ENCODE assay signal across 26 cellular contexts in genomic region chr3:120489421-120489820, GRCh38.
"Had no signal": no experiment of that assay in that cellular context is flagged by ENCODE, and none has a peak within 500 bp of the region (broad histone marks: within the 10 kb centered on the region; RNA-seq: fewer than 3 reads in every experiment).

No MANE protein-coding gene starts in this region.

- H3K36me3 ChIP-seq: left ventricle myocardium inferior, ovary, stomach, thyroid gland, transverse colon, upper lobe of left lung, vagina had no signal

- DNase-seq: islet precursor cell; left ventricle myocardium inferior; mesendoderm; naive B cell; natural killer cell; nephron progenitor cell; ovary; retina; right cardiac atrium; stimulated activated CD4-positive, alpha-beta T cell treated with anti-CD3 and anti-CD28 coated beads, Interleukin-12 subunit alpha, Interleukin-12 subunit beta, amount 100 ng/mL, for 4 hours; stimulated activated CD4-positive, alpha-beta T cell treated with anti-CD3 and anti-CD28 coated beads, Interleukin-15, amount 100 ng/mL, for 24 hours; stimulated activated CD4-positive, alpha-beta T cell treated with anti-CD3 and anti-CD28 coated beads, Interleukin-2, amount 100 ng/mL, for 24 hours; stimulated activated CD4-positive, alpha-beta T cell treated with anti-CD3 and anti-CD28 coated beads, Interleukin-4, amount 100 ng/mL, for 1 hour; stimulated activated naive B cell treated with anti-CD40 and anti-IgM and Interleukin-4, amounts not matched to agents 10 μg/mL and 1 μg/mL and 100 μg/mL, for 72 hours; stimulated activated naive CD8-positive, alpha-beta T cell treated with anti-CD3 and anti-CD28 coated beads, Interleukin-15, Interleukin-2, amounts not matched to agents 100 U/mL and 50 U/mL, for 24 hours; stomach; testis; thyroid gland; transverse colon; upper lobe of left lung had no signal

- H3K9me3 Mint-ChIP-seq: natural killer cell had no signal

- H3K4me1 Mint-ChIP-seq: naive B cell; natural killer cell; stimulated activated naive B cell treated with anti-CD40 and anti-IgM and Interleukin-4, amounts not matched to agents 10 μg/mL and 1 μg/mL and 100 μg/mL, for 72 hours had no signal

- H3K4me3 ChIP-seq: left ventricle myocardium inferior, lung, ovary, skin epidermis, stomach, testis, thyroid gland, transverse colon, upper lobe of left lung, vagina had no signal

- ATAC-seq: natural killer cell; right cardiac atrium; sciatic nerve; stimulated activated naive B cell treated with anti-CD40 and anti-IgM and Interleukin-4, amounts not matched to agents 10 μg/mL and 1 μg/mL and 100 μg/mL, for 72 hours; stimulated activated naive CD8-positive, alpha-beta T cell treated with anti-CD3 and anti-CD28 coated beads, Interleukin-15, Interleukin-2, amounts not matched to agents 100 U/mL and 50 U/mL, for 24 hours had no signal

- H3K4me3 Mint-ChIP-seq: mesothelial cell of epicardium; naive B cell; natural killer cell; nephron progenitor cell; stimulated activated naive B cell treated with anti-CD40 and anti-IgM and Interleukin-4, amounts not matched to agents 10 μg/mL and 1 μg/mL and 100 μg/mL, for 72 hours had no signal

- H3K9me3 ChIP-seq: left ventricle myocardium inferior, ovary, stomach, testis, thyroid gland, transverse colon, upper lobe of left lung, vagina had no signal

- H3K27me3 ChIP-seq: ovary, stomach, testis, thyroid gland, transverse colon, upper lobe of left lung, vagina had no signal

- H3K27ac ChIP-seq: ovary, stomach, testis, thyroid gland, transverse colon, upper lobe of left lung, vagina had no signal

- H3K36me3 Mint-ChIP-seq: mesothelial cell of epicardium; naive B cell; natural killer cell; stimulated activated naive B cell treated with anti-CD40 and anti-IgM and Interleukin-4, amounts not matched to agents 10 μg/mL and 1 μg/mL and 100 μg/mL, for 72 hours had no signal

- H3K4me1 ChIP-seq: left ventricle myocardium inferior, stomach, thyroid gland, upper lobe of left lung had no signal

- H3K27ac Mint-ChIP-seq: mesothelial cell of epicardium; naive B cell; natural killer cell; nephron progenitor cell; progenitor cell of endocrine pancreas; stimulated activated naive B cell treated with anti-CD40 and anti-IgM and Interleukin-4, amounts not matched to agents 10 μg/mL and 1 μg/mL and 100 μg/mL, for 72 hours had no signal
